In genomic region chr1:36771222-36771621, GRCh38 we compare ENCODE assay signal across 1 cellular context.
TF ChIP-seq lines count a peak whose summit lies in the region.

No MANE protein-coding gene starts in this region.

TF ChIP-seq in GM23338, 12 proteins besides CTCF, POLR2A, EP300 and RAD21 (continued from another document):
- TF ChIP-seq, protein P1, sequence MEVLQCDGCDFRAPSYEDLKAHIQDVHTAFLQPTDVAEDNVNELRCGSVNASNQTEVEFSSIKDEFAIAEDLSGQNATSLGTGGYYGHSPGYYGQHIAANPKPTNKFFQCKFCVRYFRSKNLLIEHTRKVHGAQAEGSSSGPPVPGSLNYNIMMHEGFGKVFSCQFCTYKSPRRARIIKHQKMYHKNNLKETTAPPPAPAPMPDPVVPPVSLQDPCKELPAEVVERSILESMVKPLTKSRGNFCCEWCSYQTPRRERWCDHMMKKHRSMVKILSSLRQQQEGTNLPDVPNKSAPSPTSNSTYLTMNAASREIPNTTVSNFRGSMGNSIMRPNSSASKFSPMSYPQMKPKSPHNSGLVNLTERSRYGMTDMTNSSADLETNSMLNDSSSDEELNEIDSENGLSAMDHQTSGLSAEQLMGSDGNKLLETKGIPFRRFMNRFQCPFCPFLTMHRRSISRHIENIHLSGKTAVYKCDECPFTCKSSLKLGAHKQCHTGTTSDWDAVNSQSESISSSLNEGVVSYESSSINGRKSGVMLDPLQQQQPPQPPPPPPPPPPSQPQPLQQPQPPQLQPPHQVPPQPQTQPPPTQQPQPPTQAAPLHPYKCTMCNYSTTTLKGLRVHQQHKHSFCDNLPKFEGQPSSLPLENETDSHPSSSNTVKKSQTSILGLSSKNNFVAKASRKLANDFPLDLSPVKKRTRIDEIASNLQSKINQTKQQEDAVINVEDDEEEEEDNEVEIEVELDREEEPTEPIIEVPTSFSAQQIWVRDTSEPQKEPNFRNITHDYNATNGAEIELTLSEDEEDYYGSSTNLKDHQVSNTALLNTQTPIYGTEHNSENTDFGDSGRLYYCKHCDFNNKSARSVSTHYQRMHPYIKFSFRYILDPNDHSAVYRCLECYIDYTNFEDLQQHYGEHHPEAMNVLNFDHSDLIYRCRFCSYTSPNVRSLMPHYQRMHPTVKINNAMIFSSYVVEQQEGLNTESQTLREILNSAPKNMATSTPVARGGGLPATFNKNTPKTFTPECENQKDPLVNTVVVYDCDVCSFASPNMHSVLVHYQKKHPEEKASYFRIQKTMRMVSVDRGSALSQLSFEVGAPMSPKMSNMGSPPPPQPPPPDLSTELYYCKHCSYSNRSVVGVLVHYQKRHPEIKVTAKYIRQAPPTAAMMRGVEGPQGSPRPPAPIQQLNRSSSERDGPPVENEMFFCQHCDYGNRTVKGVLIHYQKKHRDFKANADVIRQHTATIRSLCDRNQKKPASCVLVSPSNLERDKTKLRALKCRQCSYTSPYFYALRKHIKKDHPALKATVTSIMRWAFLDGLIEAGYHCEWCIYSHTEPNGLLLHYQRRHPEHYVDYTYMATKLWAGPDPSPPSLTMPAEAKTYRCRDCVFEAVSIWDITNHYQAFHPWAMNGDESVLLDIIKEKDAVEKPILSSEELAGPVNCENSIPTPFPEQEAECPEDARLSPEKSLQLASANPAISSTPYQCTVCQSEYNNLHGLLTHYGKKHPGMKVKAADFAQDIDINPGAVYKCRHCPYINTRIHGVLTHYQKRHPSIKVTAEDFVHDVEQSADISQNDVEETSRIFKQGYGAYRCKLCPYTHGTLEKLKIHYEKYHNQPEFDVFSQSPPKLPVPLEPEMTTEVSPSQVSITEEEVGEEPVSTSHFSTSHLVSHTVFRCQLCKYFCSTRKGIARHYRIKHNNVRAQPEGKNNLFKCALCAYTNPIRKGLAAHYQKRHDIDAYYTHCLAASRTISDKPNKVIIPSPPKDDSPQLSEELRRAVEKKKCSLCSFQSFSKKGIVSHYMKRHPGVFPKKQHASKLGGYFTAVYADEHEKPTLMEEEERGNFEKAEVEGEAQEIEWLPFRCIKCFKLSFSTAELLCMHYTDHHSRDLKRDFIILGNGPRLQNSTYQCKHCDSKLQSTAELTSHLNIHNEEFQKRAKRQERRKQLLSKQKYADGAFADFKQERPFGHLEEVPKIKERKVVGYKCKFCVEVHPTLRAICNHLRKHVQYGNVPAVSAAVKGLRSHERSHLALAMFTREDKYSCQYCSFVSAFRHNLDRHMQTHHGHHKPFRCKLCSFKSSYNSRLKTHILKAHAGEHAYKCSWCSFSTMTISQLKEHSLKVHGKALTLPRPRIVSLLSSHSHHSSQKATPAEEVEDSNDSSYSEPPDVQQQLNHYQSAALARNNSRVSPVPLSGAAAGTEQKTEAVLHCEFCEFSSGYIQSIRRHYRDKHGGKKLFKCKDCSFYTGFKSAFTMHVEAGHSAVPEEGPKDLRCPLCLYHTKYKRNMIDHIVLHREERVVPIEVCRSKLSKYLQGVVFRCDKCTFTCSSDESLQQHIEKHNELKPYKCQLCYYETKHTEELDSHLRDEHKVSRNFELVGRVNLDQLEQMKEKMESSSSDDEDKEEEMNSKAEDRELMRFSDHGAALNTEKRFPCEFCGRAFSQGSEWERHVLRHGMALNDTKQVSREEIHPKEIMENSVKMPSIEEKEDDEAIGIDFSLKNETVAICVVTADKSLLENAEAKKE (CRISPR knock-in tag; IDR thresholded peaks at IDR 0.05): peak; percentile 47; the same call in 1 of the 2 replicates
- no peak for TF ChIP-seq POLR2AphosphoS5 (IDR thresholded peaks at IDR 0.05; ENCODE audit: low read depth)
TF ChIP-seq in GM23338: peak in this region for 2.
